10 cellular contexts compared by ENCODE assay signal in genomic region chr11:119262668-119263351, GRCh38. TPM values are rescaled to one million over a fixed set of nuclear protein-coding genes. Genes with fewer than 3 reads are reported as not detected.
DNase-seq lines count a peak whose midpoint lies in the region; ATAC-seq, FAIRE-seq and TF ChIP-seq lines count a peak whose summit lies in the region.
"Had no signal": no experiment of that assay in that cellular context is flagged by ENCODE, and none has a peak within 500 bp of the region (broad histone marks: within the 10 kb centered on the region; RNA-seq: fewer than 3 reads in every experiment).

No MANE protein-coding gene starts in this region.

- H3K14ac ChIP-seq in H9 (ENCODE audit: insufficient read depth, low read length): no peak overlapping the region

- H3K4me1 ChIP-seq in right lobe of liver (no peaks in the 10 kb centered on the region), HepG2 (ENCODE audit: insufficient read depth, low read length) (no peaks in the 10 kb centered on the region), PC-3 (ENCODE audit: insufficient read depth, low read length) (peaks cover 4% of the 10 kb centered on the region; the same call in 1 of the 2 replicates), urinary bladder (ENCODE audit: insufficient read depth) (no peaks in the 10 kb centered on the region), H9 (ENCODE audit: insufficient read depth, low read length) (no peaks in the 10 kb centered on the region; the same call in 1 of the 2 replicates)

- no peaks in the 10 kb centered on the region for H3K23me2 ChIP-seq in H9 (ENCODE audit: insufficient read length, low read depth, low read length, poor library complexity, severe bottlenecking)

- H4K91ac ChIP-seq in H9 (ENCODE audit: insufficient read length, low read depth, low read length): no peak overlapping the region

- no peak overlapping the region for H3K4ac ChIP-seq in H9 (ENCODE audit: low read depth, low read length)

- H2AK5ac ChIP-seq in H9 (ENCODE audit: insufficient read length, low read length): no peak overlapping the region

- no peak overlapping the region for H3T11ph ChIP-seq in H9 (ENCODE audit: low read length)

- H4K20me1 ChIP-seq in HepG2 (ENCODE audit: insufficient read depth, low read length) (no peaks in the 10 kb centered on the region), PC-3 (ENCODE audit: low read length) (0 out of 2 replicates have a peak, but pooled peaks cover 4% of the 10 kb centered on the region), H9 (ENCODE audit: control insufficient read depth, insufficient read depth, insufficient read length) (no peaks in the 10 kb centered on the region)

- no peaks in the 10 kb centered on the region for H3K9me2 ChIP-seq in PC-3 (replicated peaks; ENCODE audit: low read length)

- H3K4me3 ChIP-seq in right lobe of liver (no peak overlapping the region), HepG2 (replicated peaks in 1 of 3; ENCODE audit: insufficient read depth in 1 of 3, low read depth in 2 of 3, low read length in 3 of 3) (no peak overlapping the region), PC-3 (ENCODE audit: low read length) (no peak overlapping the region), urinary bladder (ENCODE audit: low read depth, low read length) (no peak overlapping the region)
- H3K4me3 ChIP-seq: hepatocyte had no signal

- H3K79me2 ChIP-seq in HepG2 (ENCODE audit: insufficient read depth, low read length) (no peaks in the 10 kb centered on the region), PC-3 (ENCODE audit: low read length) (peaks cover 26% of the 10 kb centered on the region; the same call in 1 of the 2 replicates), H9 (ENCODE audit: insufficient read depth, low read length) (peaks cover 5% of the 10 kb centered on the region; the same call in 1 of the 2 replicates)

- no peak overlapping the region for H2BK5ac ChIP-seq in H9 (ENCODE audit: insufficient read length, low read length)

- H3K27ac ChIP-seq in right lobe of liver: peak overlapping the region; percentile 4 to 37 (median 27)
- no peak overlapping the region for H3K27ac ChIP-seq in HepG2 (ENCODE audit: extremely low read length, insufficient read depth, low read length)
- no peak overlapping the region for H3K27ac ChIP-seq in PC-3 (ENCODE audit: low read length)
- H3K27ac ChIP-seq in urinary bladder (ENCODE audit: low read depth): peak overlapping the region; percentile 59
- no peak overlapping the region for H3K27ac ChIP-seq in H9 (ENCODE audit: insufficient read length, low read depth, low read length)
- H3K27ac ChIP-seq: hepatocyte had no signal

- ATAC-seq in right lobe of liver: peak in 3 of 4 donors; percentile 28 to 47 (median 33)
- ATAC-seq in HepG2: no peak
- peak; percentile 66 for ATAC-seq in PC-3

- H3K4me3 Mint-ChIP-seq in H9: no peak overlapping the region

- no peak for TF ChIP-seq RAD21 in HepG2 (CRISPR knock-in tag; IDR thresholded peaks at IDR 0.05)

- peaks cover 12 to 17% of the 10 kb centered on the region in 2 experiments for H3K4me1 Mint-ChIP-seq in H9

- H2BK120ac ChIP-seq in H9 (ENCODE audit: low read depth, low read length, poor library complexity, severe bottlenecking): no peak overlapping the region

- no peak overlapping the region for H2BK12ac ChIP-seq in H9 (ENCODE audit: insufficient read length, low read depth, low read length)

- H3K9ac ChIP-seq in HepG2 (ENCODE audit: insufficient read depth, low read depth, low read length): no peak overlapping the region
- no peak overlapping the region for H3K9ac ChIP-seq in PC-3 (ENCODE audit: low read length)
- H3K9ac ChIP-seq in H9 (ENCODE audit: extremely low read depth, insufficient read length, low read length): no peak overlapping the region

- POLR2A ChIA-PET in HepG2 (lab: Yijun Ruan, JAX) (no interaction called here), PC-3 (lab: Charles Lee; ENCODE audit: unreplicated experiment) (no interaction called here)

- no peaks in the 10 kb centered on the region for H3K36me3 Mint-ChIP-seq in H9 (ENCODE audit: insufficient read depth in 1 of 3, low read depth in 3 of 3)

- no peak overlapping the region for H4K8ac ChIP-seq in H9 (replicated peaks; ENCODE audit: insufficient read length, low read depth, low read length)

- H3K27me3 Mint-ChIP-seq in H9 (ENCODE audit: low read depth): no peaks in the 10 kb centered on the region

- H2AFZ ChIP-seq in HepG2 (ENCODE audit: low read length) (no peak overlapping the region), PC-3 (ENCODE audit: low read length) (no peak overlapping the region), H9 (ENCODE audit: low read length) (no peak overlapping the region)
- H2AFZ ChIP-seq: hepatocyte had no signal

- no peak overlapping the region for H3K27ac Mint-ChIP-seq in H9

- H3K18ac ChIP-seq in H9 (ENCODE audit: insufficient read length, low read depth, low read length): no peak overlapping the region

- no peaks in the 10 kb centered on the region for H3F3A ChIP-seq in PC-3 (ENCODE audit: low read length, unreplicated experiment)

- TF ChIP-seq EP300 in HepG2 (IDR thresholded peaks at IDR 0.05; ENCODE audit: low read depth in 2 of 2, low read length in 2 of 2) (no peak), HepG2 (CRISPR knock-in tag; IDR thresholded peaks at IDR 0.05; ENCODE audit: borderline replicate concordance) (no peak)

- 68% methylated on average over 5 of the region's 5 CpGs for WGBS in right lobe of liver (ENCODE audit: insufficient coverage, low coverage, low lambda C conversion rate, missing lambda C conversion rate)
- WGBS in HepG2 (ENCODE audit: low lambda C conversion rate): 89% methylated on average over 5 of the region's 5 CpGs
- WGBS in urinary bladder: 71% methylated on average over 5 of the region's 5 CpGs
- no CpG with 5 or more reads among the region's 5 CpGs for WGBS in H9 (ENCODE audit: extremely low coverage, insufficient read length, low lambda C conversion rate)

- no peak for FAIRE-seq in HepG2 (lab: Jason Lieb, UNC)

- H3K79me1 ChIP-seq in H9 (ENCODE audit: insufficient read depth, low read depth, low read length, poor library complexity, severe bottlenecking): no peaks in the 10 kb centered on the region

- no peak overlapping the region for H3K56ac ChIP-seq in H9 (ENCODE audit: insufficient read length, low read depth, low read length)

- intact Hi-C loops in right lobe of liver (cut with DNase I): no loop called here
- intact Hi-C loops in HepG2 (cut with micrococcal nuclease; ENCODE audit: unreplicated experiment): no loop called here
- intact Hi-C loops in PC-3 (cut with micrococcal nuclease): no loop called here

- no peak for DNase-seq in right lobe of liver
- DNase-seq in HepG2 (ENCODE audit: low spot score): no peak
- DNase-seq in PC-3: peak; percentile 33
- DNase-seq in glomerular visceral epithelial cell (ENCODE audit: extremely low spot score): peak; percentile 14
- DNase-seq in cerebellum (ENCODE audit: low spot score): no peak
- no peak for DNase-seq in H9
- DNase-seq in activated CD4-positive, alpha-beta T cell treated with anti-CD3 and anti-CD28 coated beads for 48 hours: no peak
- DNase-seq: DMS53 had no signal

- H3K23ac ChIP-seq in H9 (ENCODE audit: insufficient read length, low read depth, low read length): no peak overlapping the region

- no peaks in the 10 kb centered on the region for H3K9me3 ChIP-seq in right lobe of liver
- no peaks in the 10 kb centered on the region for H3K9me3 ChIP-seq in HepG2 (ENCODE audit: low read length)
- no peaks in the 10 kb centered on the region for H3K9me3 ChIP-seq in PC-3 (ENCODE audit: low read length)
- no peaks in the 10 kb centered on the region for H3K9me3 ChIP-seq in H9 (ENCODE audit: control insufficient read depth, low read depth, low read length)

- H2BK20ac ChIP-seq in H9 (ENCODE audit: low read depth, low read length, poor library complexity, severe bottlenecking): no peak overlapping the region

- TF ChIP-seq POLR2A in right lobe of liver (IDR thresholded peaks at IDR 0.05) (no peak), HepG2 (IDR thresholded peaks at IDR 0.05; ENCODE audit: insufficient read depth in 1 of 2, low read depth in 2 of 2, low read length in 2 of 2) (no peak)

- CTCF ChIA-PET in HepG2 (lab: Yijun Ruan, JAX; ENCODE audit: low intra/inter-chr PET ratio, low total read pairs): no interaction called here
- CTCF ChIA-PET in PC-3 (lab: Charles Lee): no interaction called here

- H3K4me2 ChIP-seq in HepG2 (ENCODE audit: low read depth, low read length) (no peak overlapping the region), PC-3 (ENCODE audit: low read length) (no peak overlapping the region), H9 (ENCODE audit: insufficient read depth, insufficient read length, low read length) (no peak overlapping the region)
- H3K4me2 ChIP-seq: hepatocyte had no signal

- in situ Hi-C loops in HepG2 (cut with HindIII; ENCODE audit: extremely low pct_ligation_motif_present, low pct_unique_long_range_greater_than_20kb): no loop called here

- no TSS peak for BruUV-seq in HepG2 (replicated peaks; lab: Mats Ljungman, UMichigan)
- no TSS peak for BruUV-seq in PC-3 (replicated peaks; lab: Mats Ljungman, UMichigan)

- H3K27me3 ChIP-seq in right lobe of liver (no peaks in the 10 kb centered on the region), HepG2 (ENCODE audit: control insufficient read depth in 1 of 2, insufficient read depth in 2 of 2, low read length in 2 of 2) (no peaks in the 10 kb centered on the region), PC-3 (ENCODE audit: low read length) (no peaks in the 10 kb centered on the region), H9 (ENCODE audit: insufficient read depth, low read length) (no peaks in the 10 kb centered on the region)
- H3K27me3 ChIP-seq: hepatocyte had no signal

- H3K36me3 ChIP-seq in right lobe of liver (no peaks in the 10 kb centered on the region), HepG2 (replicated peaks in 1 of 2; ENCODE audit: control insufficient read depth in 1 of 2, insufficient read depth in 2 of 2, low read length in 2 of 2) (no peaks in the 10 kb centered on the region), PC-3 (ENCODE audit: low read depth, low read length) (no peaks in the 10 kb centered on the region), urinary bladder (ENCODE audit: insufficient read depth) (peaks cover 6% of the 10 kb centered on the region)

- H2BK15ac ChIP-seq in H9 (ENCODE audit: low read depth, low read length): no peak overlapping the region

- H4K5ac ChIP-seq in H9 (ENCODE audit: insufficient read length, low read depth, low read length): no peak overlapping the region

- no peaks in the 10 kb centered on the region for H3K9me3 Mint-ChIP-seq in H9

- TF ChIP-seq CTCF in right lobe of liver (IDR thresholded peaks at IDR 0.05): no peak
- no peak for TF ChIP-seq CTCF in HepG2 (CRISPR knock-in tag; IDR thresholded peaks at IDR 0.05)
- peak; percentile 33 for TF ChIP-seq CTCF in PC-3 (conservative IDR thresholded peaks at IDR 0.05; ENCODE audit: low read depth, low read length)
- no peak for TF ChIP-seq CTCF in H9 (conservative IDR thresholded peaks at IDR 0.05)

RNA-seq across cellular contexts. Expression of gene MCAM, which starts 54.1 kb away (rescaled TPM):
- total RNA-seq in right lobe of liver (10 to 100 TPM in 4 of 6 experiments, 1 to 10 TPM in 2; 1.8 to 28.7 (median 12.5) TPM), HepG2 (2016; rRNA removed; fragmentation: Illumina TruSeq; extraction: Trizol) (5.9 and 15.2 TPM in 2 replicates), PC-3 (2014; rRNA removed) (124 and 162 TPM in 2 replicates), urinary bladder (154 TPM), cerebellum (12.1 TPM), H9 (2021) (21.5 and 23.3 TPM in 2 replicates)
- 0.97 and 1.4 TPM in 2 replicates for total RNA-seq in HepG2 (2016; cell fraction: cytosol; rRNA removed; fragmentation: Illumina TruSeq; extraction: Trizol; ENCODE audit: low read depth)
- 5.2 and 13.8 TPM in 2 replicates for total RNA-seq in HepG2 (2016; cell fraction: insoluble cytoplasmic fraction; rRNA removed; fragmentation: Illumina TruSeq; extraction: Trizol)
- 2.5 and 3.3 TPM in 2 replicates for total RNA-seq in HepG2 (2016; cell fraction: membrane; rRNA removed; fragmentation: Illumina TruSeq; extraction: Trizol)
- total RNA-seq in HepG2 (2016; cell fraction: nucleus; rRNA removed; fragmentation: Illumina TruSeq; extraction: Trizol): 13.7 and 14.4 TPM in 2 replicates
- polyA plus RNA-seq in HepG2 (2011; rRNA removed) (12.1 and 18.6 TPM in 2 replicates), urinary bladder (451 TPM)
- 33.4 and 50.2 TPM in 2 replicates for polyA plus RNA-seq in HepG2 (2011; cell fraction: cytosol; rRNA removed)
- polyA plus RNA-seq in HepG2 (2011; cell fraction: nucleus; rRNA removed): 24.8 and 27.5 TPM in 2 replicates
- polyA plus RNA-seq in HepG2 (2012): 4.0 and 15.6 TPM in 2 replicates
- polyA plus RNA-seq in HepG2 (2016; cell fraction: cytosol; fragmentation: Illumina TruSeq; extraction: Trizol; ENCODE audit: low read depth): 0.68 and 0.83 TPM in 2 replicates
- 3.9 and 5.4 TPM in 2 replicates for polyA plus RNA-seq in HepG2 (2016; cell fraction: insoluble cytoplasmic fraction; fragmentation: Illumina TruSeq; extraction: Trizol; ENCODE audit: low read depth)
- polyA plus RNA-seq in HepG2 (2016; cell fraction: membrane; fragmentation: Illumina TruSeq; extraction: Trizol; ENCODE audit: low read depth): 1.1 and 2.3 TPM in 2 replicates
- polyA plus RNA-seq in HepG2 (2016; cell fraction: nucleus; fragmentation: Illumina TruSeq; extraction: Trizol; ENCODE audit: insufficient read depth, low read depth): 18.8 and 20.4 TPM in 2 replicates
- polyA minus RNA-seq in HepG2 (2011; rRNA and poly(A)+ RNA removed; ENCODE audit: low replicate concordance): 29.9 and 104 TPM in 2 replicates
- polyA minus RNA-seq in HepG2 (2011; cell fraction: cytosol; rRNA and poly(A)+ RNA removed): 14.3 and 15.4 TPM in 2 replicates
- 13.8 and 15.8 TPM in 2 replicates for polyA minus RNA-seq in HepG2 (2011; cell fraction: nucleus; rRNA and poly(A)+ RNA removed)

RNA-seq across cellular contexts. Expression of gene CBL, which starts 56.7 kb away (rescaled TPM):
- total RNA-seq in right lobe of liver (1 to 10 TPM; 3.1 to 7.1 (median 4.6) TPM), HepG2 (2016; rRNA removed; fragmentation: Illumina TruSeq; extraction: Trizol) (7.4 and 11.0 TPM in 2 replicates), PC-3 (2014; rRNA removed) (11.4 and 15.3 TPM in 2 replicates), urinary bladder (15.5 TPM), cerebellum (22.0 TPM), H9 (2021) (52.1 and 56.4 TPM in 2 replicates)
- 1.9 TPM in 2 replicates for total RNA-seq in HepG2 (2016; cell fraction: cytosol; rRNA removed; fragmentation: Illumina TruSeq; extraction: Trizol; ENCODE audit: low read depth)
- total RNA-seq in HepG2 (2016; cell fraction: insoluble cytoplasmic fraction; rRNA removed; fragmentation: Illumina TruSeq; extraction: Trizol): 7.0 and 10.4 TPM in 2 replicates
- total RNA-seq in HepG2 (2016; cell fraction: membrane; rRNA removed; fragmentation: Illumina TruSeq; extraction: Trizol): 3.6 and 3.8 TPM in 2 replicates
- 7.7 and 8.2 TPM in 2 replicates for total RNA-seq in HepG2 (2016; cell fraction: nucleus; rRNA removed; fragmentation: Illumina TruSeq; extraction: Trizol)
- polyA plus RNA-seq in HepG2 (2011; rRNA removed) (5.5 and 6.6 TPM in 2 replicates), urinary bladder (8.0 TPM)
- polyA plus RNA-seq in HepG2 (2011; cell fraction: cytosol; rRNA removed): 3.7 and 5.6 TPM in 2 replicates
- 5.9 and 7.4 TPM in 2 replicates for polyA plus RNA-seq in HepG2 (2011; cell fraction: nucleus; rRNA removed)
- 4.8 and 5.0 TPM in 2 replicates for polyA plus RNA-seq in HepG2 (2012)
- polyA plus RNA-seq in HepG2 (2016; cell fraction: cytosol; fragmentation: Illumina TruSeq; extraction: Trizol; ENCODE audit: low read depth): 0.28 and 0.44 TPM in 2 replicates
- polyA plus RNA-seq in HepG2 (2016; cell fraction: insoluble cytoplasmic fraction; fragmentation: Illumina TruSeq; extraction: Trizol; ENCODE audit: low read depth): 7.1 and 7.8 TPM in 2 replicates
- 0.90 and 0.94 TPM in 2 replicates for polyA plus RNA-seq in HepG2 (2016; cell fraction: membrane; fragmentation: Illumina TruSeq; extraction: Trizol; ENCODE audit: low read depth)
- 7.5 and 8.7 TPM in 2 replicates for polyA plus RNA-seq in HepG2 (2016; cell fraction: nucleus; fragmentation: Illumina TruSeq; extraction: Trizol; ENCODE audit: insufficient read depth, low read depth)
- 8.8 and 10.6 TPM in 2 replicates for polyA minus RNA-seq in HepG2 (2011; rRNA and poly(A)+ RNA removed; ENCODE audit: low replicate concordance)
- 7.7 and 9.4 TPM in 2 replicates for polyA minus RNA-seq in HepG2 (2011; cell fraction: cytosol; rRNA and poly(A)+ RNA removed)
- polyA minus RNA-seq in HepG2 (2011; cell fraction: nucleus; rRNA and poly(A)+ RNA removed): 8.6 and 11.1 TPM in 2 replicates

Comparison
In these comparisons a context has a peak if more than half of its experiments do, and no peak if none do; other contexts are left out.
1. H3K27ac ChIP-seq: peak in right lobe of liver (3 of 3) and urinary bladder (single experiment); none in HepG2 (single experiment), PC-3 (single experiment) and H9 (single experiment).
2. DNase-seq: peak in PC-3 (single experiment) and glomerular visceral epithelial cell (single experiment); none in right lobe of liver (0 of 3), HepG2 (single experiment), cerebellum (single experiment), H9 (single experiment) and activated CD4-positive, alpha-beta T cell treated with anti-CD3 and anti-CD28 coated beads for 48 hours (single experiment).